Comparison of ENCODE assay signal across 8 cellular contexts in the genomic region with DNA sequence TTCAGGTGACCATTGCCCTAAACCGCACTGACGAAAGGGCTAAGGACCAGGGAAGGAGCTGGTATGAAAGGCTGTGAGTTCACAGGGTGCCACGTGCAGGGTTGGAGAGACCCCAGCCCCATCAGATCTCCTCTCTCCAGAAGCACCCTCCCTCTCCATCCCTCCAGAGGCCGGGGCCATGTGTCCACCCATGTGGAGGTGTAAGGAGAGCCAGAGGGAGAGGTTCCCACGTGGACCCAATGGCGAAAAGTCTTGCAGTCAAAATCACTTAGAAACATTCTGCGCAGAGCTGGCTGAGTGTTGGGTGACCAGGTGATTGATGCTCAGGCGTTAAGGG.
DNase-seq lines count a peak whose midpoint lies in the region; FAIRE-seq and TF ChIP-seq lines count a peak whose summit lies in the region.

No MANE protein-coding gene starts in this region.

- no peak overlapping the region for H3K56ac ChIP-seq in H1 (replicated peaks; ENCODE audit: insufficient read length, low read depth, low read length)

- no peak for DNase-seq in H1 (ENCODE audit: low read depth in 1 of 2, low spot score in 2 of 2)
- DNase-seq in stimulated activated CD4-positive, alpha-beta T cell treated with anti-CD3 and anti-CD28 coated beads, Interleukin-2, amount 100 ng/mL, for 48 hours = no peak
- DNase-seq in NCI-H2081 (lab: John Stamatoyannopoulos, UW) = no peak
- DNase-seq in NCI-H1105 (lab: John Stamatoyannopoulos, UW) = no peak
- no peak for DNase-seq in NCI-H1105 treated with DMSO at 0.1 percent for 48 hours (lab: John Stamatoyannopoulos, UW)

- no peak overlapping the region for H3K4ac ChIP-seq in H1 (replicated peaks; ENCODE audit: insufficient read length, low read depth, low read length)

- peak overlapping the region; percentile 90 for H4K8ac ChIP-seq in H1 (ENCODE audit: extremely low read depth, insufficient read depth, low read length)

- POLR2A ChIA-PET in H1 (lab: Charles Lee; ENCODE audit: partially characterized antibody) = no interaction called here

- no peak overlapping the region; the same call in none of the 2 replicates for H3K18ac ChIP-seq in H1 (ENCODE audit: extremely low read depth, low read length)

- TF ChIP-seq EP300 in H1 (IDR thresholded peaks at IDR 0.05; ENCODE audit: borderline replicate concordance in 1 of 2, low read depth in 2 of 2, low read length in 2 of 2) = no peak
- TF ChIP-seq EP300 in neural cell (conservative IDR thresholded peaks at IDR 0.05; ENCODE audit: poor library complexity, severe bottlenecking) = no peak

- peak overlapping the region; percentile 42; the same call in 1 of the 2 replicates for H2BK5ac ChIP-seq in H1 (ENCODE audit: low read depth, low read length)

- H2AFZ ChIP-seq in H1 (ENCODE audit: low read length) = peak overlapping the region; percentile 86
- no peak overlapping the region for H2AFZ ChIP-seq in neural cell (ENCODE audit: low read depth, low read length)

- no peak for TF ChIP-seq RAD21 in H1 (IDR thresholded peaks at IDR 0.05 in 1 of 2, conservative IDR thresholded peaks at IDR 0.05 in 1 of 2; ENCODE audit: low read depth in 2 of 2, low read length in 2 of 2)
- TF ChIP-seq RAD21 in neural cell (conservative IDR thresholded peaks at IDR 0.05) = no peak

- peak overlapping the region; percentile 86 for H2BK12ac ChIP-seq in H1 (ENCODE audit: low read depth, low read length)

- WGBS in HUES64 = 39% methylated on average over 7 of the region's 8 CpGs
- 36% methylated on average over 8 of the region's 8 CpGs; no CpG with 5 or more reads in 1 of the 2 experiments for WGBS in H1 (ENCODE audit: extremely low coverage in 1 of 2, insufficient coverage in 1 of 2, insufficient read length in 1 of 2, insufficient replicate concordance in 2 of 2, low coverage in 1 of 2, low lambda C conversion rate in 2 of 2, missing lambda C conversion rate in 1 of 2), 2 experiments

- H3K9ac ChIP-seq in BLaER1 treated with 17β-estradiol and CSF1 and Interleukin-3, amounts not matched to agents 10 nM and 100 nM = peak overlapping the region; percentile 62 to 88 (median 77)
- peak overlapping the region; percentile 59 for H3K9ac ChIP-seq in HUES64 (ENCODE audit: low read depth, low read length)
- peak overlapping the region in 2 of 4 experiments; percentile 34 to 55; a peak in 2 of 7 replicates for H3K9ac ChIP-seq in H1 (replicated peaks in 1 of 4; ENCODE audit: extremely low read depth in 1 of 4, low read depth in 3 of 4, low read length in 3 of 4)
- H3K9ac ChIP-seq in neural cell (ENCODE audit: low read length) = peak overlapping the region; percentile 65

- no peaks in the 10 kb centered on the region for H3K9me2 ChIP-seq in neural cell (ENCODE audit: insufficient read depth, low read length)

- peaks cover 0 to 8% (median 0%) of the 10 kb centered on the region in 11 experiments; a peak in 1 of 22 replicates for H3K27me3 ChIP-seq in BLaER1 treated with 17β-estradiol and CSF1 and Interleukin-3, amounts not matched to agents 10 nM and 100 nM
- H3K27me3 ChIP-seq in HUES64 (ENCODE audit: insufficient read depth, low read length) (peaks cover 11% of the 10 kb centered on the region; the same call in 1 of the 2 replicates), H1 (replicated peaks in 1 of 4; ENCODE audit: control insufficient read depth in 3 of 4, extremely low read depth in 1 of 4, insufficient read depth in 3 of 4, low read length in 3 of 4) (peaks cover 0 to 13% (median 7%) of the 10 kb centered on the region in 4 experiments; a peak in 5 of 7 replicates), neural cell (ENCODE audit: insufficient read depth, low read depth, low read length) (peaks cover 18% of the 10 kb centered on the region)

- no peak for TF ChIP-seq POLR2A in H1 (IDR thresholded peaks at IDR 0.05; ENCODE audit: control extremely low read depth in 1 of 2, low read depth in 2 of 2, low read length in 2 of 2)

- peak overlapping the region; percentile 41 to 75 (median 64) for H3K4me3 ChIP-seq in BLaER1 treated with 17β-estradiol and CSF1 and Interleukin-3, amounts not matched to agents 10 nM and 100 nM
- H3K4me3 ChIP-seq in HUES64 (ENCODE audit: low read length) (peak overlapping the region; percentile 65), H1 (ENCODE audit: extremely low read depth in 1 of 4, insufficient read depth in 2 of 4, low read depth in 3 of 4, low read length in 4 of 4) (peak overlapping the region; percentile 29 to 78 (median 48); a peak in 7 of 8 replicates), neural cell (ENCODE audit: low read length) (peak overlapping the region; percentile 81)

- H3K4me1 ChIP-seq in BLaER1 treated with 17β-estradiol and CSF1 and Interleukin-3, amounts not matched to agents 10 nM and 100 nM = peaks cover 22 to 55% (median 50%) of the 10 kb centered on the region in 10 experiments
- H3K4me1 ChIP-seq in HUES64 (ENCODE audit: insufficient read depth, low read length) = peaks cover 34% of the 10 kb centered on the region
- H3K4me1 ChIP-seq in H1 (replicated peaks in 1 of 4; ENCODE audit: control insufficient read depth in 3 of 4, insufficient read depth in 4 of 4, low read length in 3 of 4) = peaks cover 12 to 25% (median 20%) of the 10 kb centered on the region in 4 experiments

- H3K9me3 ChIP-seq in BLaER1 treated with 17β-estradiol and CSF1 and Interleukin-3, amounts not matched to agents 10 nM and 100 nM (replicated peaks in 1 of 11) = peaks cover 0 to 16% (median 11%) of the 10 kb centered on the region in 11 experiments; a peak in 8 of 22 replicates
- H3K9me3 ChIP-seq in HUES64 (ENCODE audit: insufficient read depth, low read depth, low read length) (peaks cover 4% of the 10 kb centered on the region; the same call in 1 of the 2 replicates), H1 (ENCODE audit: insufficient read depth in 2 of 2, low read depth in 1 of 2, low read length in 1 of 2) (no peaks in the 10 kb centered on the region), neural cell (ENCODE audit: low read length) (no peaks in the 10 kb centered on the region)

- H3F3A ChIP-seq in neural cell (ENCODE audit: insufficient read depth, low read length, poor library complexity, severe bottlenecking) = no peaks in the 10 kb centered on the region

- H2BK20ac ChIP-seq in H1 (ENCODE audit: low read length) = peak overlapping the region; percentile 77; the same call in 1 of the 2 replicates

- no peaks in the 10 kb centered on the region for H3K79me2 ChIP-seq in H1 (ENCODE audit: control insufficient read depth in 1 of 2, insufficient read depth in 2 of 2, low read length in 2 of 2)
- no peaks in the 10 kb centered on the region for H3K79me2 ChIP-seq in neural cell (replicated peaks; ENCODE audit: insufficient read depth, low read length)

- FAIRE-seq in H1 (lab: Jason Lieb, UNC) = peak; percentile 7

- H3K14ac ChIP-seq in H1 (ENCODE audit: insufficient read length) = no peak overlapping the region

- peak overlapping the region; percentile 7 for H4K5ac ChIP-seq in H1 (ENCODE audit: insufficient read length, low read depth, low read length)

- peak overlapping the region; percentile 35 to 97 (median 83); a peak in 21 of 22 replicates for H3K27ac ChIP-seq in BLaER1 treated with 17β-estradiol and CSF1 and Interleukin-3, amounts not matched to agents 10 nM and 100 nM
- H3K27ac ChIP-seq in HUES64 (ENCODE audit: low read depth, low read length) (no peak overlapping the region; the same call in 1 of the 2 replicates), H1 (ENCODE audit: low read depth, low read length) (no peak overlapping the region), neural cell (ENCODE audit: low read length) (no peak overlapping the region)

- H4K20me1 ChIP-seq in BLaER1 treated with 17β-estradiol and CSF1 and Interleukin-3, amounts not matched to agents 10 nM and 100 nM = no peaks in the 10 kb centered on the region; a peak in 1 of 22 replicates
- H4K20me1 ChIP-seq in H1 (replicated peaks in 1 of 2; ENCODE audit: control insufficient read depth in 1 of 2, insufficient read depth in 2 of 2, low read length in 2 of 2) (no peaks in the 10 kb centered on the region), neural cell (ENCODE audit: insufficient read depth) (no peaks in the 10 kb centered on the region)

- H3K23ac ChIP-seq in H1 (ENCODE audit: insufficient read length) = no peak overlapping the region

- TF ChIP-seq CTCF in H1 (IDR thresholded peaks at IDR 0.05; ENCODE audit: control extremely low read depth in 1 of 3, insufficient read depth in 1 of 3, low read depth in 1 of 3, low read length in 3 of 3) (no peak), neural cell (IDR thresholded peaks at IDR 0.05; ENCODE audit: poor library complexity, severe bottlenecking) (no peak)

- CTCF ChIA-PET in H1 (lab: Charles Lee; ENCODE audit: partially characterized antibody) = interaction anchor here (0.7 to 1.4 kb wide), 3 partner anchors 12 to 24 kb away, joined by 4 to 6 read pairs (median 5); no protein-coding TSS in a partner anchor

- H3K23me2 ChIP-seq in H1 (ENCODE audit: low read depth, low read length) = peaks cover 12% of the 10 kb centered on the region

- H2BK15ac ChIP-seq in H1 (ENCODE audit: low read length) = peak overlapping the region; percentile 77; the same call in 1 of the 2 replicates

- no peak overlapping the region for H2AK5ac ChIP-seq in H1 (ENCODE audit: low read depth, low read length)

- peak overlapping the region; percentile 77 to 95 (median 85) for H3K4me2 ChIP-seq in BLaER1 treated with 17β-estradiol and CSF1 and Interleukin-3, amounts not matched to agents 10 nM and 100 nM
- H3K4me2 ChIP-seq in H1 (ENCODE audit: insufficient read depth in 1 of 2, low read depth in 2 of 2, low read length in 2 of 2) = peak overlapping the region; percentile 69 to 95
- no peak overlapping the region for H3K4me2 ChIP-seq in neural cell (ENCODE audit: low read length)

- no peaks in the 10 kb centered on the region for H3K36me3 ChIP-seq in BLaER1 treated with 17β-estradiol and CSF1 and Interleukin-3, amounts not matched to agents 10 nM and 100 nM
- H3K36me3 ChIP-seq in HUES64 (ENCODE audit: insufficient read depth, low read length) = no peaks in the 10 kb centered on the region
- no peaks in the 10 kb centered on the region for H3K36me3 ChIP-seq in H1 (ENCODE audit: control insufficient read depth in 2 of 4, insufficient read depth in 4 of 4, low read length in 3 of 4)
- no peaks in the 10 kb centered on the region for H3K36me3 ChIP-seq in neural cell (ENCODE audit: insufficient read depth, low read length)

- H2BK120ac ChIP-seq in H1 (replicated peaks; ENCODE audit: low read depth, low read length) = no peak overlapping the region

- no peaks in the 10 kb centered on the region for H3K79me1 ChIP-seq in H1 (ENCODE audit: low read depth, low read length)

- peak overlapping the region; percentile 88 for H4K91ac ChIP-seq in H1 (replicated peaks; ENCODE audit: insufficient read length, low read length)

TF ChIP-seq in neural cell, 6 proteins besides CTCF, POLR2A, EP300 and RAD21 (continues in another document):
- TF ChIP-seq EZH2 (IDR thresholded peaks at IDR 0.05; ENCODE audit: borderline replicate concordance, insufficient read depth, low read length, poor library complexity, severe bottlenecking) (no peak), POLR2AphosphoS5 (IDR thresholded peaks at IDR 0.05) (no peak), MXI1 (conservative IDR thresholded peaks at IDR 0.05; ENCODE audit: poor library complexity, severe bottlenecking) (no peak)

Comparison
In these comparisons a context has a peak if more than half of its experiments do, and no peak if none do; other contexts are left out.
1. H3K27ac ChIP-seq: peak in BLaER1 treated with 17β-estradiol and CSF1 and Interleukin-3, amounts not matched to agents 10 nM and 100 nM (11 of 11); none in HUES64 (single experiment), H1 (single experiment) and neural cell (single experiment).
2. Peak in every context shown above with its lines, with median percentiles within 50 percentile points of each other: H3K4me3 ChIP-seq.